8 cellular contexts compared by ENCODE assay signal in the genomic region with DNA sequence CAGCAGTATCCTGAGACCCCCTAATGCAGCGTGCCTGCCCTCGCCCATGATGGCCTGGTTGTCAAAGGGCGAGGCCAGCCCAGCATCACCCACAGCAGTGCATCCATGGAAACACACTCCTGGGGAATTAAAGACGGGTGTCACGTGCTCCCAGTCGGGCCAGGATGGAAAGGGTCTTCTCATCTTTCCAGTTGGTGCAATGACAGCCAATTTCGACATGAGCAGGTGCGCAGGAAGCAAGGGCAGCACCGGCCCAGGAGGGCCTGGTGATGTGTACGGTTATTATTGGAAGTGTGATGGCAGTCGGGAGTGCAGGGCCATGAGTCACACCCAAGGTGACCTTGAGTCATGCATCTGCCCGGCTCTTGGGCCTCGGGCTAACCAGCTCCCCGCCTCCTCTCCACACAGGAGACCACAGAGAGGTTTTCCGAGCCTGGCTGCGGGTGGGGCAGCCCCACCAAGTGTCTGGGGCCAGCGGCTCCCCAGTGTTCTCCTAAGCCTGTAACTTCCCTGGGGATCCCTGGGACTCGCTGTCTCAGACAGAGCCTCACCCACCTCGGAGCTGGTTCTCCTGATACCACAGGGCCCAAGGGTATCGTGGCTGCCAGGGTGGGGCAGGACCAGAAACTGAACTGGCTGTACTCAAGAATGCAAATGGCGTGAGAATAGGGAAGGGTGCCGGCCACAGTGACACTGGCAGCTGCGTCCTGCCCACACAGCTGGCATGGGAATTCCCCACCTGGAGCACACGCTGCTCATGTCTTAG.
DNase-seq lines count a peak whose midpoint lies in the region; ATAC-seq and TF ChIP-seq lines count a peak whose summit lies in the region.

No MANE protein-coding gene starts in this region.

- DNase-seq in Peyer's patch (peak in 2 of 3 donors; percentile 61 to 75), germinal center (ENCODE audit: low spot score) (peak; percentile 48), SIG-M5 (lab: John Stamatoyannopoulos, UW) (no peak), putamen (ENCODE audit: low spot score) (no peak)
- no peak for DNase-seq in activated CD8-positive, alpha-beta memory T cell treated with anti-CD3 and anti-CD28 coated beads, Interleukin-2, amount 50 U/mL, for 4 hours
- DNase-seq in effector memory CD8-positive, alpha-beta T cell, result no peak

- H3K36me3 ChIP-seq in Peyer's patch, result no peaks in the 10 kb centered on the region

- no peaks in the 10 kb centered on the region for H3K27me3 ChIP-seq in Peyer's patch

- peak; percentile 62 for ATAC-seq in GM18520 (IDR thresholded peaks at IDR 0.05; ENCODE audit: unreplicated experiment)
- peak; percentile 71 for ATAC-seq in HG02759 (IDR thresholded peaks at IDR 0.05; ENCODE audit: unreplicated experiment)
- ATAC-seq in effector memory CD8-positive, alpha-beta T cell (replicated peaks), result no peak

- H3K27me3 Mint-ChIP-seq in effector memory CD8-positive, alpha-beta T cell, result peaks cover 30 to 69% of the 10 kb centered on the region in 2 donors

- no peaks in the 10 kb centered on the region for H3K9me3 ChIP-seq in Peyer's patch

- H3K4me1 ChIP-seq in Peyer's patch, result peaks cover 0 to 11% (median 8%) of the 10 kb centered on the region in 4 donors

- TF ChIP-seq POLR2A in Peyer's patch (IDR thresholded peaks at IDR 0.05), result no peak

- peak overlapping the region in 1 of 2 donors; percentile 55 for H3K27ac Mint-ChIP-seq in effector memory CD8-positive, alpha-beta T cell

- H3K4me3 ChIP-seq in Peyer's patch, result no peak overlapping the region

- H3K36me3 Mint-ChIP-seq in effector memory CD8-positive, alpha-beta T cell (ENCODE audit: insufficient read depth), result no peaks in the 10 kb centered on the region

- no peaks in the 10 kb centered on the region for H3K9me3 Mint-ChIP-seq in effector memory CD8-positive, alpha-beta T cell

- TF ChIP-seq CTCF in Peyer's patch (IDR thresholded peaks at IDR 0.05), result no peak

- no peak overlapping the region for H3K4me3 Mint-ChIP-seq in effector memory CD8-positive, alpha-beta T cell

- H3K4me1 Mint-ChIP-seq in effector memory CD8-positive, alpha-beta T cell (ENCODE audit: low read depth in 2 of 2), result peaks cover 0 to 2% of the 10 kb centered on the region in 2 donors

- H3K27ac ChIP-seq in Peyer's patch, result peak overlapping the region in 2 of 4 donors; percentile 12 to 43

Comparison
In these comparisons a context has a peak if more than half of its experiments do, and no peak if none do; other contexts are left out.
1. DNase-seq: peak in Peyer's patch (2 of 3) and germinal center (single experiment); none in activated CD8-positive, alpha-beta memory T cell treated with anti-CD3 and anti-CD28 coated beads, Interleukin-2, amount 50 U/mL, for 4 hours (single experiment), SIG-M5 (single experiment), effector memory CD8-positive, alpha-beta T cell (0 of 3) and putamen (single experiment).